Comparison of ENCODE assay signal across 15 cellular contexts in the genomic region with DNA sequence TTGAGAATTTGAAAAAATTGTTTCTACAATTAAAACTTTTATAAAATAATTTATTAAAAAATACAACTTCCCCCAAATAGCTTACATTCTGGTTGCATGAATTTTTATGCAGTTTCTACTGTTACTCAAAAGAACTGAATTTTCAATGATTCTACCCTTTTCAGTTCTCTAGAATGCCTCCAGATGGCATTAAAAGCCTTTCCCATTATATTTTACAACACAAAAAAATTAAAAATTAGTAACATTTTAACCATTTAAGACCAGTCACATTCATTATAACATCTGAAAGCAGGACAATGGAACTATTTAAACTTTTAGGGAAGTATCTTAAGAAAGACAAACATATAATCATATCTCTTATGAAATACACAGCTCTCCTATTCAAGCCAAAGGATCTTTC.
DNase-seq lines count a peak whose midpoint lies in the region; ATAC-seq, FAIRE-seq and TF ChIP-seq lines count a peak whose summit lies in the region.
"Had no signal": no experiment of that assay in that cellular context is flagged by ENCODE, and none has a peak within 500 bp of the region (broad histone marks: within the 10 kb centered on the region; RNA-seq: fewer than 3 reads in every experiment).

No MANE protein-coding gene starts in this region.

- no peaks in the 10 kb centered on the region for H3K27me3 ChIP-seq in heart right ventricle
- H3K27me3 ChIP-seq in foreskin keratinocyte = no peaks in the 10 kb centered on the region
- no peaks in the 10 kb centered on the region for H3K27me3 ChIP-seq in upper lobe of right lung
- H3K27me3 ChIP-seq: BLaER1, upper lobe of left lung had no signal

- peaks cover 0 to 27% (median 13%) of the 10 kb centered on the region in 11 donors for H3K9me3 ChIP-seq in heart right ventricle
- H3K9me3 ChIP-seq in upper lobe of right lung = no peaks in the 10 kb centered on the region

- peaks cover 0 to 40% (median 20%) of the 10 kb centered on the region in 9 donors for H3K4me1 ChIP-seq in heart right ventricle
- no peaks in the 10 kb centered on the region for H3K4me1 ChIP-seq in foreskin keratinocyte
- no peaks in the 10 kb centered on the region for H3K4me1 ChIP-seq in upper lobe of right lung
- H3K4me1 ChIP-seq: BLaER1 had no signal

- ATAC-seq in heart right ventricle = no peak
- no peak for ATAC-seq in left ventricle myocardium superior
- ATAC-seq in foreskin keratinocyte = no peak
- ATAC-seq in upper lobe of right lung = no peak
- ATAC-seq in HG02970 (IDR thresholded peaks at IDR 0.05; ENCODE audit: low FRiP score, unreplicated experiment) = no peak
- no peak for ATAC-seq in HG03159 (IDR thresholded peaks at IDR 0.05; ENCODE audit: unreplicated experiment)
- no peak for ATAC-seq in GM19395 (IDR thresholded peaks at IDR 0.05; ENCODE audit: unreplicated experiment)

- H3K36me3 ChIP-seq in heart right ventricle (no peaks in the 10 kb centered on the region), upper lobe of right lung (no peaks in the 10 kb centered on the region)
- H3K36me3 ChIP-seq: upper lobe of left lung had no signal

- TF ChIP-seq CTCF in heart right ventricle (IDR thresholded peaks at IDR 0.05) (peak in 7 of 9 donors; percentile 19 to 58 (median 48)), foreskin keratinocyte (conservative IDR thresholded peaks at IDR 0.05) (peak; percentile 38), upper lobe of right lung (IDR thresholded peaks at IDR 0.05) (peak; percentile 45)

- intact Hi-C loops in heart right ventricle (cut with DNase I) = loop anchor here in 5 of 10 donors (1.0 to 10.0 kb wide), 4 partner anchors 171 to 519 kb away; no protein-coding TSS in a partner anchor
- intact Hi-C loops in left ventricle myocardium superior (cut with micrococcal nuclease) = no loop called here
- intact Hi-C loops in upper lobe of right lung (cut with DNase I) = no loop called here

- FAIRE-seq in TTC549 (lab: Jason Lieb, UNC) = peak; percentile 66

- H3K27ac ChIP-seq in heart right ventricle (no peak overlapping the region), foreskin keratinocyte (no peak overlapping the region), upper lobe of right lung (no peak overlapping the region)
- H3K27ac ChIP-seq: BLaER1, skin epidermis, upper lobe of left lung had no signal

- no peak for DNase-seq in heart right ventricle
- DNase-seq in left ventricle myocardium superior = no peak
- no peak for DNase-seq in foreskin keratinocyte
- no peak for DNase-seq in upper lobe of right lung
- DNase-seq: activated naive CD8-positive, alpha-beta T cell treated with anti-CD3 and anti-CD28 coated beads, Interleukin-2, amount 10 ng/mL, durations not matched to agents 7 days and 5 days; effector memory CD4-positive, alpha-beta T cell; NCI-H1436 treated with DMSO at 0.1 percent for 48 hours; T-helper 2 cell; upper lobe of left lung had no signal

- H3K4me3 ChIP-seq in heart right ventricle (no peak overlapping the region), upper lobe of right lung (no peak overlapping the region)
- H3K4me3 ChIP-seq: BLaER1, skin epidermis, upper lobe of left lung had no signal
